In the genomic region with DNA sequence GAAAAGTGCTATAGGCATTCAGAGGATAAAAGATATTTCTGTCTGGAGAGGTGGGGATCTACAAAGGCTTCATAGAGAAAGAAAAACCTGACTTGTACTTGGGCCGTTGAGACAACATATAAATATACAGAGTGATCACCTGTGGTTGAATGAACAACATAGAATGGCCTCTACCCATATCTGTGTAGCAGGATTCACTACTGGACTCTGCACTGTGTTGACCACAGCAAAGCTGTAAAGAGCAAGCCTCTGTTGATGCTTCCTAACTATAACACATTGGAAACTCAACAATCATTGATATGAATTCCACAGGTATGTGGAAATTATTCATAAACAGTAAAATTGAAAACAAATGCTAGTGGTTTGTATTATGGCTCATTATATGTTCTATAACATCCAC, we compare ENCODE assay signal across 7 cellular contexts. TPM values are rescaled to one million over a fixed set of nuclear protein-coding genes. Genes with fewer than 3 reads are reported as not detected.
"Had no signal": no experiment of that assay in that cellular context is flagged by ENCODE, and none has a peak within 500 bp of the region (broad histone marks: within the 10 kb centered on the region; RNA-seq: fewer than 3 reads in every experiment).

No MANE protein-coding gene starts in this region.

- H3K9ac ChIP-seq: KMS-11 had no signal

- DNase-seq: IMR-90, KBM-7, KG1 had no signal

- H3K27ac ChIP-seq: HL-60, KMS-11 had no signal

- H3K4me3 ChIP-seq: K562 had no signal

- FAIRE-seq: HTR-8/SVneo, K562 had no signal

- H3K4me2 ChIP-seq: KMS-11 had no signal

- ATAC-seq: K562 had no signal

RNA-seq across cellular contexts. Expression of gene LPP, which starts 19.1 kb away (rescaled TPM):
- polyA plus RNA-seq: K562 had no signal
